ENCODE assay signal across 8 cellular contexts in the genomic region with DNA sequence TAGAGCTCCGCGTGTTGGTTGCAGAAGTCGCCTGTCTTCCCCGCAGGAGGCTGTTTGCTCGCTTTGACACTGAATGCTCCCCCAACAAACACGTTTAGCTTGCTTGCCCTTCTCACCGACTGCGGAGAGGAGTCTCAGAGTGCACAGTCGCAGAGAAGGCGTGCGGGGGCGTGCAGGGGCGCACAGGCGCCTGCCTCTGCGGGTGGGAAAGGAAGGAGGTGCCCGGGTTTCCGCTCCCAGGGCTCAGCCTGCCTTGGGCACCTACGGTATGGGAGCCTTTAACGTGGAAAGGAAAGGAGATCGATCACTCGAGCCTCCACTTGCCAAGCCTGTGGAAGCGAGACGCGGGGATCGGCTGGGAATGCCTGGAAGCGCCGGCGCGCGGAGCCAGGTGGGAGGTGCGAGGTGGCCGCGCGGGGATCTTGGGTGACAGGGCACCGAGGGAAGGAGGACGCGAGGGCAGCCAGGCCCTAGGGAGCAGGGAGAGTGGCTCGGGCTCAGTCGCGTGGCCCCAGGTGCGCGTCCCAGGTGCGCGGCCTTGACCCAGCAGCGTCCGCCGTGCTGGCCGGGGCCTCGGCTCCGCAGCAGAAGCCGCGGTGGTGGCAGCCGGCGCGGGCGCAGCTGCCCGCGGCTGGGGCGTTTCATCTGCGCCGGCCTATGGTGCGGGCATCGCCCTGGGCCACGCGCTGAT. TPM values are rescaled to one million over a fixed set of nuclear protein-coding genes. Genes with fewer than 3 reads are reported as not detected.
A peak's percentile ranks its signal among the peaks of the same experiment; 100 is the strongest.
DNase-seq lines count a peak whose midpoint lies in the region; ATAC-seq and TF ChIP-seq lines count a peak whose summit lies in the region.

TSS of gene FAN1 (plus strand) at position 419 of the 691 bp plus-strand sequence. CDS start 749 bp downstream, outside the sequence.

- TF ChIP-seq CTCF in A673 (conservative IDR thresholded peaks at IDR 0.05; ENCODE audit: low read depth, low read length), result 0 out of 2 replicates have a peak, but pooled peaks have one; percentile 27
- no peak for TF ChIP-seq CTCF in activated CD8-positive, alpha-beta T cell treated with anti-CD3 and anti-CD28 coated beads for 36 hours (IDR thresholded peaks at IDR 0.05)
- TF ChIP-seq CTCF in lower leg skin (IDR thresholded peaks at IDR 0.05), result no peak

- peak; percentile 67 for ATAC-seq in GM18858 (IDR thresholded peaks at IDR 0.05; ENCODE audit: unreplicated experiment)
- peak; percentile 88 for ATAC-seq in HG03095 (IDR thresholded peaks at IDR 0.05; ENCODE audit: unreplicated experiment)
- ATAC-seq in activated CD8-positive, alpha-beta T cell treated with anti-CD3 and anti-CD28 coated beads for 36 hours, result peak; percentile 89

- peaks cover 22% of the 10 kb centered on the region for H3K36me3 Mint-ChIP-seq in activated CD8-positive, alpha-beta T cell treated with anti-CD3 and anti-CD28 coated beads for 36 hours (ENCODE audit: low read depth)

- peak; percentile 98 for DNase-seq in A673 (ENCODE audit: low spot score)
- DNase-seq in NCI-H446 (lab: John Stamatoyannopoulos, UW), result peak; percentile 64 to 87
- peak; percentile 83 for DNase-seq in activated CD8-positive, alpha-beta T cell treated with anti-CD3 and anti-CD28 coated beads for 36 hours
- peak; percentile 85 to 97 for DNase-seq in lower leg skin (ENCODE audit: low spot score in 2 of 2)
- DNase-seq in stimulated activated CD4-positive, alpha-beta T cell treated with anti-CD3 and anti-CD28 coated beads, Interleukin-4, amount 100 ng/mL, for 48 hours (ENCODE audit: low read depth in 2 of 2), result peak; percentile 68 to 80

- H3K4me1 ChIP-seq in A673 (ENCODE audit: insufficient read depth, low read length, poor library complexity, severe bottlenecking) (peaks cover 9% of the 10 kb centered on the region), ectodermal cell (ENCODE audit: control insufficient read depth, insufficient read depth, low read length) (no peaks in the 10 kb centered on the region)

- H3K27me3 Mint-ChIP-seq in activated CD8-positive, alpha-beta T cell treated with anti-CD3 and anti-CD28 coated beads for 36 hours, result peaks cover 2% of the 10 kb centered on the region

- no TSS peak for BruUV-seq in A673 (replicated peaks; lab: Mats Ljungman, UMichigan)

- WGBS in ectodermal cell, 2 experiments, result 0 to 1% methylated on average over 65 of the region's 65 CpGs
- WGBS in lower leg skin, 2 donors, result 0% methylated on average over 47 to 63 of the region's 65 CpGs

- peak within 1 kb of the TSS; percentile 72 for H3K4me3 ChIP-seq in A673 (ENCODE audit: low read depth, low read length, poor library complexity, severe bottlenecking)
- peak within 1 kb of the TSS; percentile 68 for H3K4me3 ChIP-seq in ectodermal cell (ENCODE audit: insufficient read depth, low read depth, low read length)
- peak within 1 kb of the TSS; percentile 65 for H3K4me3 ChIP-seq in lower leg skin (ENCODE audit: low read depth, poor library complexity, severe bottlenecking)

- H3K36me3 ChIP-seq in A673 (ENCODE audit: insufficient read depth, low read length, poor library complexity, severe bottlenecking) (peaks cover 17% of the 10 kb centered on the region), ectodermal cell (ENCODE audit: control insufficient read depth, insufficient read depth, low read length) (no peaks in the 10 kb centered on the region)

- H3K4me3 Mint-ChIP-seq in activated CD8-positive, alpha-beta T cell treated with anti-CD3 and anti-CD28 coated beads for 36 hours, result peak within 1 kb of the TSS; percentile 88

- H3K27me3 ChIP-seq in A673 (replicated peaks; ENCODE audit: insufficient read depth, low read depth, low read length, poor library complexity) (no peaks in the 10 kb centered on the region), ectodermal cell (ENCODE audit: control insufficient read depth, insufficient read depth, low read length, poor library complexity, severe bottlenecking) (no peaks in the 10 kb centered on the region)

- CTCF ChIA-PET in A673 (lab: Charles Lee), result interaction anchor here (0.6 to 0.9 kb wide), 3 partner anchors 44 to 585 kb away, joined by 3 to 6 read pairs (median 4); no protein-coding TSS in a partner anchor
- CTCF ChIA-PET in activated CD8-positive, alpha-beta T cell treated with anti-CD3 and anti-CD28 coated beads for 36 hours (lab: Charles Lee), result interaction anchor here (0.6 to 1.7 kb wide), 8 partner anchors 9 to 587 kb away, joined by 3 to 9 read pairs (median 4); partner anchors contain the start of gene MTMR10

- POLR2A ChIA-PET in A673 (lab: Charles Lee; ENCODE audit: low non-redundant PET), result no interaction called here
- POLR2A ChIA-PET in activated CD8-positive, alpha-beta T cell treated with anti-CD3 and anti-CD28 coated beads for 36 hours (lab: Charles Lee), result interaction anchor here (1.0 to 1.5 kb wide), 5 partner anchors 10 to 88 kb away, joined by 3 to 4 read pairs (median 4); partner anchors contain the start of gene MTMR10

- TF ChIP-seq POLR2A in lower leg skin (IDR thresholded peaks at IDR 0.05), result no peak

- peak within 1 kb of the TSS; percentile 75 for H3K27ac Mint-ChIP-seq in activated CD8-positive, alpha-beta T cell treated with anti-CD3 and anti-CD28 coated beads for 36 hours

- peaks cover 4% of the 10 kb centered on the region for H3K9me3 Mint-ChIP-seq in activated CD8-positive, alpha-beta T cell treated with anti-CD3 and anti-CD28 coated beads for 36 hours

- H3K4me1 Mint-ChIP-seq in activated CD8-positive, alpha-beta T cell treated with anti-CD3 and anti-CD28 coated beads for 36 hours (ENCODE audit: low read depth), result peaks cover 15% of the 10 kb centered on the region

- intact Hi-C loops in A673 (cut with micrococcal nuclease; ENCODE audit: unreplicated experiment), result loop anchor here (5.0 kb wide), 1 partner anchor 89 kb away; the partner anchor contains the start of gene MTMR10
- intact Hi-C loops in activated CD8-positive, alpha-beta T cell treated with anti-CD3 and anti-CD28 coated beads for 36 hours (cut with micrococcal nuclease), result no loop called here
- intact Hi-C loops in lower leg skin (cut with DNase I; ENCODE audit: low total_unique reads), result no loop called here

- H3K9me3 ChIP-seq in A673 (ENCODE audit: low read depth, low read length, poor library complexity, severe bottlenecking) (no peaks in the 10 kb centered on the region), ectodermal cell (ENCODE audit: control insufficient read depth, low read length) (no peaks in the 10 kb centered on the region)

- H3K27ac ChIP-seq in A673 (ENCODE audit: low read depth, low read length, poor library complexity, severe bottlenecking), result peak within 1 kb of the TSS; percentile 80
- peak within 1 kb of the TSS; percentile 73 for H3K27ac ChIP-seq in ectodermal cell (ENCODE audit: insufficient read depth, low read depth, low read length, poor library complexity, severe bottlenecking)

RNA-seq across cellular contexts. Expression of gene FAN1, which starts in this region (rescaled TPM):
- total RNA-seq in A673 (2021) (33.1 and 36.2 TPM in 2 replicates), lower leg skin (10 to 100 TPM; 11.7 to 19.4 (median 17.6) TPM)
- 10 to 100 TPM; 12.0 to 15.7 TPM for total RNA-seq in activated CD8-positive, alpha-beta T cell treated with anti-CD3 and anti-CD28 coated beads for 36 hours
- polyA plus RNA-seq in ectodermal cell (2013, experiment 1 of 4), result 37.3 TPM
- polyA plus RNA-seq in ectodermal cell (2013, experiment 2 of 4), result 38.8 TPM
- polyA plus RNA-seq in ectodermal cell (2013, experiment 3 of 4), result 28.9 TPM
- 31.0 TPM for polyA plus RNA-seq in ectodermal cell (2013, experiment 4 of 4)

Comparison
In these comparisons a context has a peak if more than half of its experiments do, and no peak if none do; other contexts are left out.
1. Peak in every context shown above with its lines: DNase-seq, ATAC-seq, H3K4me3 ChIP-seq and H3K27ac ChIP-seq.